Comparison of ENCODE assay signal across 8 cellular contexts in genomic region chr10:99536400-99537254, GRCh38. TPM values are rescaled to one million over a fixed set of nuclear protein-coding genes. Genes with fewer than 3 reads are reported as not detected.
DNase-seq lines count a peak whose midpoint lies in the region; ATAC-seq and TF ChIP-seq lines count a peak whose summit lies in the region.
"Had no signal": no experiment of that assay in that cellular context is flagged by ENCODE, and none has a peak within 500 bp of the region (broad histone marks: within the 10 kb centered on the region; RNA-seq: fewer than 3 reads in every experiment).

No MANE protein-coding gene starts in this region.

- WGBS in right cardiac atrium: 9% methylated on average over 53 of the region's 53 CpGs
- 16 to 19% (median 17%) methylated on average over 53 of the region's 53 CpGs for WGBS in psoas muscle, 3 donors

- H3K9me3 ChIP-seq in right cardiac atrium (ENCODE audit: control insufficient read depth, low read length) (no peaks in the 10 kb centered on the region), psoas muscle (no peaks in the 10 kb centered on the region)

- DNase-seq in NCI-H2227 treated with DMSO at 0.1 percent for 48 hours (lab: John Stamatoyannopoulos, UW) (peak; percentile 14), right cardiac atrium (no peak), psoas muscle (no peak), HuH-7.5 (ENCODE audit: low spot score) (no peak), posterior cingulate gyrus (no peak)
- DNase-seq: substantia nigra had no signal

- no peak overlapping the region for H3K27ac ChIP-seq in right cardiac atrium (ENCODE audit: low read length)
- H3K27ac ChIP-seq in psoas muscle: no peak overlapping the region

- intact Hi-C loops in right cardiac atrium (cut with DNase I): no loop called here
- intact Hi-C loops in psoas muscle (cut with DNase I): no loop called here
- intact Hi-C loops in posterior cingulate gyrus (cut with DNase I): no loop called here

- H3K4me3 ChIP-seq in right cardiac atrium (ENCODE audit: low read length) (peak overlapping the region; percentile 11), psoas muscle (peak overlapping the region; percentile 49)

- H3K4me1 ChIP-seq in right cardiac atrium (ENCODE audit: control insufficient read depth, insufficient read depth, low read length) (peaks cover 8% of the 10 kb centered on the region), psoas muscle (peaks cover 35% of the 10 kb centered on the region)

- H3K36me3 ChIP-seq in psoas muscle (ENCODE audit: insufficient read depth in 1 of 2, low read depth in 1 of 2): no peaks in the 10 kb centered on the region

- H3K27me3 ChIP-seq in right cardiac atrium (ENCODE audit: control insufficient read depth, insufficient read depth) (no peaks in the 10 kb centered on the region), psoas muscle (ENCODE audit: insufficient read depth in 3 of 3, low read length in 2 of 3) (peaks cover 2 to 100% (median 73%) of the 10 kb centered on the region in 3 donors)

- peak in 1 of 2 donors; percentile 30 for ATAC-seq in right cardiac atrium
- ATAC-seq in psoas muscle: peak in 2 of 4 donors; percentile 23 to 37
- no peak for ATAC-seq in GM21786 (IDR thresholded peaks at IDR 0.05; ENCODE audit: unreplicated experiment)

- TF ChIP-seq CTCF in GM12872 (IDR thresholded peaks at IDR 0.05; ENCODE audit: insufficient read depth, low read depth, low read length) (0 out of 3 replicates have a peak, but pooled peaks have one; percentile 7), psoas muscle (IDR thresholded peaks at IDR 0.05) (no peak)

RNA-seq across cellular contexts. Expression of gene NKX2-3, which starts 3.9 kb away (rescaled TPM):
- total RNA-seq in right cardiac atrium (not detected), psoas muscle (not detected)
- polyA plus RNA-seq in right cardiac atrium (not detected), psoas muscle (not detected)
